10 cellular contexts compared by ENCODE assay signal in genomic region chr1:220894025-220894923, GRCh38. TPM values are rescaled to one million over a fixed set of nuclear protein-coding genes. Genes with fewer than 3 reads are reported as not detected.
DNase-seq lines count a peak whose midpoint lies in the region; ATAC-seq and TF ChIP-seq lines count a peak whose summit lies in the region.
"Had no signal": no experiment of that assay in that cellular context is flagged by ENCODE, and none has a peak within 500 bp of the region (broad histone marks: within the 10 kb centered on the region; RNA-seq: fewer than 3 reads in every experiment).

No MANE protein-coding gene starts in this region.

- TF ChIP-seq CTCF in right lobe of liver (IDR thresholded peaks at IDR 0.05), result no peak
- no peak for TF ChIP-seq CTCF in spleen (IDR thresholded peaks at IDR 0.05 in 8 of 11, conservative IDR thresholded peaks at IDR 0.05 in 3 of 11)

- H3K9me3 ChIP-seq in HUES6 (ENCODE audit: control insufficient read depth, insufficient read depth, low read depth, low read length) (no peaks in the 10 kb centered on the region), ectodermal cell (ENCODE audit: control insufficient read depth, low read length) (no peaks in the 10 kb centered on the region), right lobe of liver (no peaks in the 10 kb centered on the region), spleen (peaks cover 0 to 6% (median 0%) of the 10 kb centered on the region in 8 donors)

- H3K4me1 ChIP-seq in HUES6 (ENCODE audit: control insufficient read depth, insufficient read depth, low read length) (peaks cover 41% of the 10 kb centered on the region), ectodermal cell (ENCODE audit: control insufficient read depth, insufficient read depth, low read length) (peaks cover 7% of the 10 kb centered on the region), right lobe of liver (peaks cover 0 to 12% (median 5%) of the 10 kb centered on the region in 4 donors), spleen (peaks cover 0 to 42% (median 25%) of the 10 kb centered on the region in 6 donors)

- no peak for TF ChIP-seq POLR2A in right lobe of liver (IDR thresholded peaks at IDR 0.05)
- no peak for TF ChIP-seq POLR2A in spleen (IDR thresholded peaks at IDR 0.05)

- H3K27ac ChIP-seq in HUES6 (ENCODE audit: low read depth, low read length) (no peak overlapping the region), ectodermal cell (ENCODE audit: insufficient read depth, low read depth, low read length, poor library complexity, severe bottlenecking) (no peak overlapping the region), right lobe of liver (no peak overlapping the region), spleen (no peak overlapping the region)

- H3K4me3 ChIP-seq in HUES6 (ENCODE audit: low read depth, low read length), result peak overlapping the region; percentile 49
- peak overlapping the region; percentile 7 for H3K4me3 ChIP-seq in ectodermal cell (ENCODE audit: insufficient read depth, low read depth, low read length)
- peak overlapping the region; percentile 36 to 43 (median 42) for H3K4me3 ChIP-seq in right lobe of liver
- H3K4me3 ChIP-seq in spleen, result peak overlapping the region; percentile 5 to 65 (median 36)

- ATAC-seq in right lobe of liver, result peak; percentile 60 to 78 (median 65)
- no peak for ATAC-seq in HG03520 (IDR thresholded peaks at IDR 0.05; ENCODE audit: unreplicated experiment)
- no peak for ATAC-seq in GM18870 (IDR thresholded peaks at IDR 0.05; ENCODE audit: unreplicated experiment)

- DNase-seq in right lobe of liver (peak in 1 of 3 donors; percentile 40), spleen (peak; percentile 83), HT-29 (ENCODE audit: low spot score) (no peak), NCI-H2029 treated with DMSO at 0.1 percent for 48 hours (lab: John Stamatoyannopoulos, UW) (no peak)
- DNase-seq: GF-D8, NCI-H526 had no signal

- no peak overlapping the region for H3K9ac ChIP-seq in HUES6 (ENCODE audit: low read length)

- H3K36me3 ChIP-seq in HUES6 (ENCODE audit: control insufficient read depth, insufficient read depth, low read length), result no peaks in the 10 kb centered on the region
- H3K36me3 ChIP-seq in ectodermal cell (ENCODE audit: control insufficient read depth, insufficient read depth, low read length), result no peaks in the 10 kb centered on the region
- no peaks in the 10 kb centered on the region for H3K36me3 ChIP-seq in right lobe of liver
- H3K36me3 ChIP-seq in spleen, result no peaks in the 10 kb centered on the region

- 2% methylated on average over 71 of the region's 71 CpGs for WGBS in ectodermal cell, 2 experiments
- 25% methylated on average over 21 of the region's 71 CpGs for WGBS in right lobe of liver (ENCODE audit: insufficient coverage, low coverage, low lambda C conversion rate, missing lambda C conversion rate)
- WGBS in spleen, 5 donors, result 37 to 63% (median 40%) methylated on average over 42 to 71 of the region's 71 CpGs

- H3K27me3 ChIP-seq in HUES6 (ENCODE audit: control insufficient read depth, insufficient read depth, low read length) (peaks cover 91% of the 10 kb centered on the region), ectodermal cell (ENCODE audit: control insufficient read depth, insufficient read depth, low read length, poor library complexity, severe bottlenecking) (peaks cover 87% of the 10 kb centered on the region), right lobe of liver (peaks cover 0 to 31% of the 10 kb centered on the region in 2 donors), spleen (replicated peaks in 1 of 7) (peaks cover 0 to 64% (median 45%) of the 10 kb centered on the region in 7 donors)

- intact Hi-C loops in right lobe of liver (cut with DNase I) (no loop called here), spleen (cut with DNase I; ENCODE audit: low total_unique reads) (no loop called here)

RNA-seq across cellular contexts. Expression of gene HLX, which starts 15.0 kb away (rescaled TPM):
- polyA plus RNA-seq in ectodermal cell (2013, experiment 1 of 4), result not detected
- polyA plus RNA-seq in ectodermal cell (2013, experiment 2 of 4), result not detected
- 0.16 TPM for polyA plus RNA-seq in ectodermal cell (2013, experiment 3 of 4)
- 0.49 TPM for polyA plus RNA-seq in ectodermal cell (2013, experiment 4 of 4)
- 10 to 100 TPM in 2 of 6 experiments, 1 to 10 TPM in 4; 5.5 to 10.8 (median 6.7) TPM for total RNA-seq in right lobe of liver
- total RNA-seq in spleen, result 10 to 100 TPM; 12.4 to 36.1 (median 17.5) TPM
- 10 to 100 TPM in 2 of 3 donors, 1 to 10 TPM in 1; 6.9 to 13.7 (median 12.7) TPM for polyA plus RNA-seq in spleen
- total RNA-seq in HT-29 (2014; rRNA removed; shearing (Covaris generic)), result not detected in 2 replicates

Comparison
In these comparisons a context has a peak if more than half of its experiments do, and no peak if none do; other contexts are left out.
1. ATAC-seq: peak in right lobe of liver (4 of 4); none in HG03520 (single experiment) and GM18870 (single experiment).
2. Peak in every context shown above with its lines, with median percentiles within 50 percentile points of each other: H3K4me3 ChIP-seq.